21 cellular contexts compared by ENCODE assay signal in genomic region chr20:38877483-38877882, GRCh38. TPM values are rescaled to one million over a fixed set of nuclear protein-coding genes. Genes with fewer than 3 reads are reported as not detected.
DNase-seq lines count a peak whose midpoint lies in the region; ATAC-seq, FAIRE-seq and TF ChIP-seq lines count a peak whose summit lies in the region.
"Had no signal": no experiment of that assay in that cellular context is flagged by ENCODE, and none has a peak within 500 bp of the region (broad histone marks: within the 10 kb centered on the region; RNA-seq: fewer than 3 reads in every experiment).

No MANE protein-coding gene starts in this region.

- no peaks in the 10 kb centered on the region for H3K9me3 ChIP-seq in OCI-LY7 (ENCODE audit: low read length)
- no peaks in the 10 kb centered on the region for H3K9me3 ChIP-seq in K562 (replicated peaks; ENCODE audit: control insufficient read depth, insufficient read depth, low read depth, low read length)
- H3K9me3 ChIP-seq: transverse colon had no signal

- TF ChIP-seq RAD21 in K562 (CRISPR knock-in tag; conservative IDR thresholded peaks at IDR 0.05 in 1 of 2, IDR thresholded peaks at IDR 0.05 in 1 of 2): no peak

- peaks cover 6 to 18% of the 10 kb centered on the region in 2 experiments for H3K27me3 ChIP-seq in K562 (ENCODE audit: control insufficient read depth in 2 of 2, insufficient read depth in 2 of 2, low read length in 2 of 2)
- H3K27me3 ChIP-seq: brain microvascular endothelial cell had no signal

- no peaks in the 10 kb centered on the region for H3K9me2 ChIP-seq in OCI-LY7 (ENCODE audit: insufficient read depth, low read length)

- in situ Hi-C loops in K562 (cut with MboI): no loop called here

- H3K4me2 ChIP-seq in OCI-LY7 (ENCODE audit: low read length): peak overlapping the region; percentile 71
- H3K4me2 ChIP-seq in K562 (ENCODE audit: insufficient read depth, low read length): no peak overlapping the region
- H3K4me2 ChIP-seq: neural progenitor cell had no signal

- H3K9me1 ChIP-seq in K562 (ENCODE audit: control insufficient read depth, insufficient read depth, low read length): no peaks in the 10 kb centered on the region

- H3K27me3 Mint-ChIP-seq in activated T-cell treated with anti-CD3 and anti-CD28 coated beads, Interleukin-2, amount 50 U/mL, for 24 hours: no peaks in the 10 kb centered on the region
- H3K27me3 Mint-ChIP-seq: activated naive CD8-positive, alpha-beta T cell treated with anti-CD3 and anti-CD28 coated beads, Interleukin-2, amount 10 ng/mL, durations not matched to agents 7 days and 5 days had no signal

- no TSS peak for BruUV-seq in OCI-LY7 (replicated peaks; lab: Mats Ljungman, UMichigan)
- BruUV-seq in K562 (replicated peaks; lab: Mats Ljungman, UMichigan): no TSS peak

- H3K36me3 Mint-ChIP-seq in activated T-cell treated with anti-CD3 and anti-CD28 coated beads, Interleukin-2, amount 50 U/mL, for 24 hours (ENCODE audit: low read depth): peaks cover 76% of the 10 kb centered on the region
- peaks cover 90% of the 10 kb centered on the region for H3K36me3 Mint-ChIP-seq in stimulated activated effector memory CD8-positive, alpha-beta T cell treated with anti-CD3 and anti-CD28 coated beads, Interleukin-12 subunit alpha, Interleukin-12 subunit beta, amount 100 ng/mL, for 72 hours
- H3K36me3 Mint-ChIP-seq: neural progenitor cell had no signal

- TF ChIP-seq EP300 in K562 (IDR thresholded peaks at IDR 0.05; ENCODE audit: low read length): no peak

- intact Hi-C loops in OCI-LY7 (cut with micrococcal nuclease; ENCODE audit: unreplicated experiment): no loop called here
- intact Hi-C loops in K562 (cut with micrococcal nuclease): no loop called here

- H3K36me3 ChIP-seq in OCI-LY7 (ENCODE audit: insufficient read depth, low read length) (no peaks in the 10 kb centered on the region), K562 (ENCODE audit: control insufficient read depth, insufficient read depth, low read length) (no peaks in the 10 kb centered on the region)
- H3K36me3 ChIP-seq: brain microvascular endothelial cell, neural progenitor cell, transverse colon had no signal

- H3K9ac ChIP-seq in K562 (ENCODE audit: insufficient read depth in 1 of 2, low read depth in 2 of 2, low read length in 2 of 2): no peak overlapping the region
- H3K9ac ChIP-seq: neural progenitor cell had no signal

- CTCF ChIA-PET in OCI-LY7 (lab: Charles Lee; ENCODE audit: unreplicated experiment): no interaction called here
- CTCF ChIA-PET in K562 (lab: Yijun Ruan, JAX; ENCODE audit: low intra/inter-chr PET ratio): no interaction called here

- H3K4me1 Mint-ChIP-seq in activated T-cell treated with anti-CD3 and anti-CD28 coated beads, Interleukin-2, amount 50 U/mL, for 24 hours (ENCODE audit: low read depth): peaks cover 97% of the 10 kb centered on the region
- peaks cover 99% of the 10 kb centered on the region for H3K4me1 Mint-ChIP-seq in stimulated activated effector memory CD8-positive, alpha-beta T cell treated with anti-CD3 and anti-CD28 coated beads, Interleukin-12 subunit alpha, Interleukin-12 subunit beta, amount 100 ng/mL, for 72 hours
- H3K4me1 Mint-ChIP-seq: neural progenitor cell had no signal

- 8% methylated on average over 6 of the region's 6 CpGs for WGBS in K562 (ENCODE audit: insufficient coverage, low coverage, missing lambda C conversion rate)

- FAIRE-seq in K562 (lab: Jason Lieb, UNC) (no peak), GM12892 (lab: Jason Lieb, UNC) (no peak)
- FAIRE-seq: H54 had no signal

- peaks cover 96% of the 10 kb centered on the region for H3K4me1 ChIP-seq in OCI-LY7 (ENCODE audit: insufficient read depth, low read length, poor library complexity, severe bottlenecking)
- H3K4me1 ChIP-seq in K562 (replicated peaks in 1 of 2; ENCODE audit: control insufficient read depth in 2 of 2, insufficient read depth in 2 of 2, low read length in 2 of 2): peaks cover 10 to 13% of the 10 kb centered on the region in 2 experiments; a peak in 4 of 5 replicates
- H3K4me1 ChIP-seq: neural progenitor cell had no signal

- H3K79me2 ChIP-seq in OCI-LY7 (ENCODE audit: insufficient read depth, low read depth, low read length) (peaks cover 64% of the 10 kb centered on the region), K562 (ENCODE audit: control insufficient read depth, insufficient read depth, low read length) (no peaks in the 10 kb centered on the region)

- TF ChIP-seq CTCF in OCI-LY7 (conservative IDR thresholded peaks at IDR 0.05; ENCODE audit: low read length) (no peak), K562 (IDR thresholded peaks at IDR 0.05 in 2 of 3, conservative IDR thresholded peaks at IDR 0.05 in 1 of 3; ENCODE audit: insufficient read depth in 2 of 3, low read depth in 1 of 3, low read length in 3 of 3) (no peak)

- H3K4me3 ChIP-seq in OCI-LY7 (ENCODE audit: low read depth, low read length, poor library complexity, severe bottlenecking) (no peak overlapping the region), K562 (no peak overlapping the region)
- H3K4me3 ChIP-seq: neural progenitor cell, transverse colon had no signal

- POLR2A ChIA-PET in OCI-LY7 (lab: Charles Lee) (interaction anchor here (0.7 to 1.8 kb wide), 5 partner anchors 20 to 203 kb away, joined by 3 to 13 read pairs (median 4); partner anchors contain the start of gene PPP1R16B), K562 (lab: Yijun Ruan, JAX) (no interaction called here)

- peaks cover 1% of the 10 kb centered on the region for H3K9me3 Mint-ChIP-seq in activated T-cell treated with anti-CD3 and anti-CD28 coated beads, Interleukin-2, amount 50 U/mL, for 24 hours
- no peaks in the 10 kb centered on the region for H3K9me3 Mint-ChIP-seq in stimulated activated effector memory CD8-positive, alpha-beta T cell treated with anti-CD3 and anti-CD28 coated beads, Interleukin-12 subunit alpha, Interleukin-12 subunit beta, amount 100 ng/mL, for 72 hours
- H3K9me3 Mint-ChIP-seq: activated naive CD8-positive, alpha-beta T cell treated with anti-CD3 and anti-CD28 coated beads, Interleukin-2, amount 10 ng/mL, durations not matched to agents 7 days and 5 days; neural progenitor cell had no signal

- DNase-seq in activated T-cell treated with anti-CD3 and anti-CD28 coated beads, Interleukin-2, amount 50 U/mL, for 24 hours: peak; percentile 29
- DNase-seq in activated T-cell treated with anti-CD3 and anti-CD28 coated beads for 4 hours: no peak
- no peak for DNase-seq in OCI-LY7 (ENCODE audit: low spot score)
- no peak for DNase-seq in K562 (ENCODE audit: extremely low read depth in 1 of 4, low spot score in 3 of 4)
- DNase-seq in stimulated activated effector memory CD8-positive, alpha-beta T cell treated with anti-CD3 and anti-CD28 coated beads, Interleukin-12 subunit alpha, Interleukin-12 subunit beta, amount 100 ng/mL, for 72 hours (ENCODE audit: low spot score in 2 of 2): no peak
- DNase-seq in GM12892 (ENCODE audit: insufficient read length): no peak
- no peak for DNase-seq in HCEC 1CT
- DNase-seq: activated CD4-positive, CD25-positive, alpha-beta regulatory T cell; activated naive CD8-positive, alpha-beta T cell treated with anti-CD3 and anti-CD28 coated beads, Interleukin-2, amount 10 ng/mL, durations not matched to agents 7 days and 5 days; brain microvascular endothelial cell; cortex of kidney; DND-41; foreskin melanocyte; NCI-H1930; NCI-H446; transverse colon had no signal

- no peak for TF ChIP-seq POLR2A in K562 (conservative IDR thresholded peaks at IDR 0.05)
- no peak for TF ChIP-seq POLR2A in GM12892 (IDR thresholded peaks at IDR 0.05; ENCODE audit: low read depth, low read length)

- H3K27ac ChIP-seq in OCI-LY7 (ENCODE audit: low read depth, low read length, poor library complexity, severe bottlenecking) (peak overlapping the region; percentile 97), K562 (ENCODE audit: extremely low read depth, low read depth, low read length) (no peak overlapping the region)
- H3K27ac ChIP-seq: brain microvascular endothelial cell, epithelial cell of prostate, neural progenitor cell had no signal

- ATAC-seq in K562 (no peak), GM18502 (IDR thresholded peaks at IDR 0.05; ENCODE audit: poor library complexity, unreplicated experiment) (no peak)
- no peak for ATAC-seq in stimulated activated effector memory CD8-positive, alpha-beta T cell treated with anti-CD3 and anti-CD28 coated beads, Interleukin-12 subunit alpha, Interleukin-12 subunit beta, amount 100 ng/mL, for 72 hours
- ATAC-seq: Right ventricle myocardium inferior had no signal

- peak overlapping the region; percentile 31 for H3K4me3 Mint-ChIP-seq in activated T-cell treated with anti-CD3 and anti-CD28 coated beads, Interleukin-2, amount 50 U/mL, for 24 hours
- H3K4me3 Mint-ChIP-seq in stimulated activated effector memory CD8-positive, alpha-beta T cell treated with anti-CD3 and anti-CD28 coated beads, Interleukin-12 subunit alpha, Interleukin-12 subunit beta, amount 100 ng/mL, for 72 hours: peak overlapping the region; percentile 4
- H3K4me3 Mint-ChIP-seq: activated naive CD8-positive, alpha-beta T cell treated with anti-CD3 and anti-CD28 coated beads, Interleukin-2, amount 10 ng/mL, durations not matched to agents 7 days and 5 days; neural progenitor cell had no signal

- H4K20me1 ChIP-seq in OCI-LY7 (ENCODE audit: insufficient read depth, low read length): no peaks in the 10 kb centered on the region
- H4K20me1 ChIP-seq in K562 (replicated peaks; ENCODE audit: control insufficient read depth, insufficient read depth, low read length): peaks cover 22% of the 10 kb centered on the region

- peak overlapping the region; percentile 97 for H3K27ac Mint-ChIP-seq in activated T-cell treated with anti-CD3 and anti-CD28 coated beads, Interleukin-2, amount 50 U/mL, for 24 hours
- H3K27ac Mint-ChIP-seq in stimulated activated effector memory CD8-positive, alpha-beta T cell treated with anti-CD3 and anti-CD28 coated beads, Interleukin-12 subunit alpha, Interleukin-12 subunit beta, amount 100 ng/mL, for 72 hours: peak overlapping the region; percentile 84
- H3K27ac Mint-ChIP-seq: activated naive CD8-positive, alpha-beta T cell treated with anti-CD3 and anti-CD28 coated beads, Interleukin-2, amount 10 ng/mL, durations not matched to agents 7 days and 5 days; neural progenitor cell had no signal

- no peak overlapping the region for H2AFZ ChIP-seq in OCI-LY7 (ENCODE audit: low read length)
- H2AFZ ChIP-seq in K562 (ENCODE audit: low read depth, low read length): no peak overlapping the region
- H2AFZ ChIP-seq: neural progenitor cell had no signal

RNA-seq across cellular contexts. Expression of gene FAM83D, which starts 48.7 kb away (rescaled TPM):
- 33.2 and 48.2 TPM in 2 replicates for total RNA-seq in OCI-LY7 (2014; rRNA removed; shearing (Covaris generic))
- 32.6 and 32.9 TPM in 2 replicates for total RNA-seq in OCI-LY7 (2022)
- 59.8 and 69.3 TPM in 2 replicates for total RNA-seq in K562 (2011; cell fraction: chromatin; rRNA removed; ENCODE audit: low replicate concordance)
- 58.9 and 62.4 TPM in 2 replicates for total RNA-seq in K562 (2011; cell fraction: nucleolus; rRNA removed)
- 44.0 and 52.1 TPM in 2 replicates for total RNA-seq in K562 (2011; cell fraction: nucleoplasm; rRNA removed)
- 43.5 and 64.6 TPM in 2 replicates for total RNA-seq in K562 (2014; rRNA removed)
- 46.0 and 47.2 TPM in 2 replicates for total RNA-seq in K562 (2014; rRNA removed; fragmentation: Illumina TruSeq; extraction: Trizol)
- total RNA-seq in K562 (2015; rRNA removed; fragmentation: Illumina TruSeq; extraction: Trizol): 38.6 TPM in 2 replicates
- total RNA-seq in K562 (2021): 51.9 and 55.6 TPM in 2 replicates
- polyA plus RNA-seq in K562 (2011; rRNA removed): 66.1 and 79.6 TPM in 2 replicates
- polyA plus RNA-seq in K562 (2011; cell fraction: cytosol; rRNA removed): 57.6 and 77.4 TPM in 2 replicates
- polyA plus RNA-seq in K562 (2011; cell fraction: nucleus; rRNA removed): 90.7 and 94.9 TPM in 2 replicates
- polyA plus RNA-seq in K562 (2012): 17.9 and 30.5 TPM in 2 replicates
- polyA plus RNA-seq in K562 (2014; fragmentation: Illumina TruSeq; extraction: Trizol): 57.5 and 64.1 TPM in 2 replicates
- 1 to 10 TPM; 8.2 to 9.9 TPM for polyA plus RNA-seq in K562 (2014; fragmentation: Nextera tagmentation; extraction: Ambion mirVana)
- polyA plus RNA-seq in K562 (2014; rRNA removed): 35.6 and 56.1 TPM in 2 replicates
- polyA minus RNA-seq in K562 (2011; rRNA and poly(A)+ RNA removed): 67.6 and 82.6 TPM in 2 replicates
- polyA minus RNA-seq in K562 (2011; cell fraction: cytosol; rRNA and poly(A)+ RNA removed): 36.9 and 40.1 TPM in 2 replicates
- 46.3 and 57.0 TPM in 2 replicates for polyA minus RNA-seq in K562 (2011; cell fraction: nucleus; rRNA and poly(A)+ RNA removed)
- 7.3 TPM for polyA plus RNA-seq in GM12892 (2012; ENCODE audit: missing spikeins)
